1 cellular context compared by ENCODE assay signal in the genomic region with DNA sequence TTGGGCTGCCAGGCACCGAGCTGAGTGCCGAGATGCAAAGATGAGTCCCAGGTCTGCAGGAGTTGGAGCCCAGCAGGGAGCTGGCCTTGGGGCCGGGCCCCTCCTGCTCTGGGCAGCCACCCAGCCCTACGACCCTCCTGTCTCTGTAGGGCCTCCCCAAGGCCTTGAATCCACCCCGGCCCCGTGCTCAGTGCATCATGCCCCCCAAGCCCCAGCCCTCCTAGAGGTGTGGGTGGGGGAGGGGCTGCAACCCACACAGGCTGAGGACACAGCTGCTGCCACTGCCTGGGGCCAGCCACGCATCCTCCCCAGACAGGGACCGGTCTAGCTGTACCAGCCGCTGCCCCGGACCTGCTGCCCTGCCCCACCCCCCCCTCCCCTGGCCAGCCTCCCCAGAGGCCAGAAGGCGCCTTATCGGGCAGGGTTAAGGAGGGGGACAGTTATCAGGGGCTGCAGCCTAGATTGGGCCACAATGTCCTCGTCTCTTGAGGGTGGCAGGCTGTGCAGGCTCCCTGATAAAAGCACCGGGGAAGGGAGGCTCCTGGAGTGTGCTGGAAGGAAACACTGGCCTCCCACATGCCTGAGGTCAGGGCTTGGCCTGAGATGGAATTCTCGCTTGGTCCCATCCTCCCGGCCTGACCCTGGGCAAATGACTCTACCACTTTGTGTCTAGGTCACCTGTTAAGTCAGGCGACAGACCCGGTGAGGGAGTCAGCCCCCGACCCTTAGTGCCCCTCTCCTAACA.
A peak's percentile ranks its signal among the peaks of the same experiment; 100 is the strongest.
TF ChIP-seq lines count a peak whose summit lies in the region.

No MANE protein-coding gene starts in this region.

TF ChIP-seq in K562, 482 proteins besides CTCF, POLR2A, EP300 and RAD21 (continued from another document and continues in another):
- TF ChIP-seq, protein P1, sequence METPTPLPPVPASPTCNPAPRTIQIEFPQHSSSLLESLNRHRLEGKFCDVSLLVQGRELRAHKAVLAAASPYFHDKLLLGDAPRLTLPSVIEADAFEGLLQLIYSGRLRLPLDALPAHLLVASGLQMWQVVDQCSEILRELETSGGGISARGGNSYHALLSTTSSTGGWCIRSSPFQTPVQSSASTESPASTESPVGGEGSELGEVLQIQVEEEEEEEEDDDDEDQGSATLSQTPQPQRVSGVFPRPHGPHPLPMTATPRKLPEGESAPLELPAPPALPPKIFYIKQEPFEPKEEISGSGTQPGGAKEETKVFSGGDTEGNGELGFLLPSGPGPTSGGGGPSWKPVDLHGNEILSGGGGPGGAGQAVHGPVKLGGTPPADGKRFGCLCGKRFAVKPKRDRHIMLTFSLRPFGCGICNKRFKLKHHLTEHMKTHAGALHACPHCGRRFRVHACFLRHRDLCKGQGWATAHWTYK (CRISPR knock-in tag; IDR thresholded peaks at IDR 0.05): no peak; the same call in 1 of the 2 replicates
- TF ChIP-seq MXD1 (CRISPR knock-in tag; IDR thresholded peaks at IDR 0.05; ENCODE audit: borderline replicate concordance, poor library complexity, severe bottlenecking): no peak
- TF ChIP-seq GABPB2 (CRISPR knock-in tag; conservative IDR thresholded peaks at IDR 0.05): no peak
- no peak for TF ChIP-seq CCAR2 (IDR thresholded peaks at IDR 0.05; ENCODE audit: low read depth, low read length)
- no peak for TF ChIP-seq POU5F1 (IDR thresholded peaks at IDR 0.05; ENCODE audit: borderline replicate concordance, low read depth, low read length, partially characterized antibody)
- TF ChIP-seq, protein P2, sequence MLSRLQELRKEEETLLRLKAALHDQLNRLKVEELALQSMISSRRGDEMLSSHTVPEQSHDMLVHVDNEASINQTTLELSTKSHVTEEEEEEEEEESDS (CRISPR knock-in tag; IDR thresholded peaks at IDR 0.05): no peak
- no peak for TF ChIP-seq MAFF (IDR thresholded peaks at IDR 0.05; ENCODE audit: low read length)
- peak; percentile 86; the same call in 1 of the 2 replicates for TF ChIP-seq SMARCE1 (IDR thresholded peaks at IDR 0.05)
- TF ChIP-seq KAT8 (IDR thresholded peaks at IDR 0.05; ENCODE audit: low read depth): no peak
- no peak for TF ChIP-seq FOXP4 (CRISPR knock-in tag; IDR thresholded peaks at IDR 0.05; ENCODE audit: borderline replicate concordance)
- TF ChIP-seq ZNF583 (CRISPR knock-in tag; IDR thresholded peaks at IDR 0.05): no peak; the same call in 1 of the 2 replicates
- peak in 1 of 3 experiments; percentile 11 for TF ChIP-seq YY1 (IDR thresholded peaks at IDR 0.05; ENCODE audit: borderline replicate concordance in 1 of 3, control insufficient read depth in 1 of 3, extremely low read depth in 1 of 3, insufficient read depth in 3 of 3, insufficient read length in 1 of 3, insufficient replicate concordance in 2 of 3, low read depth in 1 of 3, low read length in 2 of 3)
- no peak for TF ChIP-seq SIRT6 (IDR thresholded peaks at IDR 0.05; ENCODE audit: low read depth, low read length)
- 0 out of 2 replicates have a peak, but pooled peaks have one; percentile 75 for TF ChIP-seq ELF4 (CRISPR knock-in tag; IDR thresholded peaks at IDR 0.05)
- no peak for TF ChIP-seq THRAP3 (IDR thresholded peaks at IDR 0.05; ENCODE audit: borderline replicate concordance)
- 0 out of 2 replicates have a peak, but pooled peaks have one; percentile 31 for TF ChIP-seq CHD2 (IDR thresholded peaks at IDR 0.05; ENCODE audit: low read depth, low read length)
- TF ChIP-seq GTF2F1 (IDR thresholded peaks at IDR 0.05; ENCODE audit: low read depth, low read length): no peak
- TF ChIP-seq RFX7 (CRISPR knock-in tag; IDR thresholded peaks at IDR 0.05): no peak
- TF ChIP-seq CREBBP (IDR thresholded peaks at IDR 0.05; ENCODE audit: low read depth, low read length): no peak
- peak; percentile 28; the same call in 1 of the 2 replicates for TF ChIP-seq GABPA (tag; conservative IDR thresholded peaks at IDR 0.05; ENCODE audit: low read depth)
- TF ChIP-seq ELF2 (CRISPR knock-in tag; IDR thresholded peaks at IDR 0.05): no peak
- TF ChIP-seq ZKSCAN3 (CRISPR knock-in tag; IDR thresholded peaks at IDR 0.05): no peak
- TF ChIP-seq, protein P3, sequence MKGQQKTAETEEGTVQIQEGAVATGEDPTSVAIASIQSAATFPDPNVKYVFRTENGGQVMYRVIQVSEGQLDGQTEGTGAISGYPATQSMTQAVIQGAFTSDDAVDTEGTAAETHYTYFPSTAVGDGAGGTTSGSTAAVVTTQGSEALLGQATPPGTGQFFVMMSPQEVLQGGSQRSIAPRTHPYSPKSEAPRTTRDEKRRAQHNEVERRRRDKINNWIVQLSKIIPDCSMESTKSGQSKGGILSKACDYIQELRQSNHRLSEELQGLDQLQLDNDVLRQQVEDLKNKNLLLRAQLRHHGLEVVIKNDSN (CRISPR knock-in tag; IDR thresholded peaks at IDR 0.05): no peak
- no peak for TF ChIP-seq TEAD2 (tag; IDR thresholded peaks at IDR 0.05)
- no peak for TF ChIP-seq ZC3H8 (IDR thresholded peaks at IDR 0.05)
- no peak for TF ChIP-seq GMEB1 (CRISPR knock-in tag; IDR thresholded peaks at IDR 0.05)
- no peak for TF ChIP-seq TAF15 (IDR thresholded peaks at IDR 0.05; ENCODE audit: low read depth, low read length)
- TF ChIP-seq ZNF232 (CRISPR knock-in tag; IDR thresholded peaks at IDR 0.05): no peak
- TF ChIP-seq BDP1 (IDR thresholded peaks at IDR 0.05; ENCODE audit: insufficient read depth, insufficient read length): no peak
- TF ChIP-seq ZNF644 (tag; IDR thresholded peaks at IDR 0.05; ENCODE audit: low read depth): peak; percentile 63; the same call in 1 of the 2 replicates
- no peak for TF ChIP-seq RBM25 (IDR thresholded peaks at IDR 0.05; ENCODE audit: low read depth, low read length, severe bottlenecking)
- TF ChIP-seq ARHGAP35 (IDR thresholded peaks at IDR 0.05; ENCODE audit: partially characterized antibody): no peak
- no peak for TF ChIP-seq MLX (CRISPR knock-in tag; conservative IDR thresholded peaks at IDR 0.05)
- TF ChIP-seq RB1 (IDR thresholded peaks at IDR 0.05; ENCODE audit: low read depth): no peak
- TF ChIP-seq ZFX (CRISPR knock-in tag; IDR thresholded peaks at IDR 0.05): peak; percentile 60
- TF ChIP-seq YBX1 (IDR thresholded peaks at IDR 0.05): no peak
- no peak for TF ChIP-seq ZNF586 (CRISPR knock-in tag; conservative IDR thresholded peaks at IDR 0.05)
- TF ChIP-seq ZMIZ1 (IDR thresholded peaks at IDR 0.05; ENCODE audit: low read depth in 2 of 2, low read length in 2 of 2): peak in 1 of 2 experiments; percentile 91; a peak in 2 of 4 replicates
- TF ChIP-seq MECOM (CRISPR knock-in tag; IDR thresholded peaks at IDR 0.05): no peak; the same call in 1 of the 2 replicates
- TF ChIP-seq MAFK (IDR thresholded peaks at IDR 0.05; ENCODE audit: low read length): no peak
- no peak for TF ChIP-seq FOS (IDR thresholded peaks at IDR 0.05; ENCODE audit: extremely low read depth, insufficient read length)
- TF ChIP-seq MEIS2 (IDR thresholded peaks at IDR 0.05; ENCODE audit: partially characterized antibody): peak; percentile 11
- TF ChIP-seq, protein P4, sequence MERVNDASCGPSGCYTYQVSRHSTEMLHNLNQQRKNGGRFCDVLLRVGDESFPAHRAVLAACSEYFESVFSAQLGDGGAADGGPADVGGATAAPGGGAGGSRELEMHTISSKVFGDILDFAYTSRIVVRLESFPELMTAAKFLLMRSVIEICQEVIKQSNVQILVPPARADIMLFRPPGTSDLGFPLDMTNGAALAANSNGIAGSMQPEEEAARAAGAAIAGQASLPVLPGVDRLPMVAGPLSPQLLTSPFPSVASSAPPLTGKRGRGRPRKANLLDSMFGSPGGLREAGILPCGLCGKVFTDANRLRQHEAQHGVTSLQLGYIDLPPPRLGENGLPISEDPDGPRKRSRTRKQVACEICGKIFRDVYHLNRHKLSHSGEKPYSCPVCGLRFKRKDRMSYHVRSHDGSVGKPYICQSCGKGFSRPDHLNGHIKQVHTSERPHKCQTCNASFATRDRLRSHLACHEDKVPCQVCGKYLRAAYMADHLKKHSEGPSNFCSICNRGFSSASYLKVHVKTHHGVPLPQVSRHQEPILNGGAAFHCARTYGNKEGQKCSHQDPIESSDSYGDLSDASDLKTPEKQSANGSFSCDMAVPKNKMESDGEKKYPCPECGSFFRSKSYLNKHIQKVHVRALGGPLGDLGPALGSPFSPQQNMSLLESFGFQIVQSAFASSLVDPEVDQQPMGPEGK (CRISPR knock-in tag; IDR thresholded peaks at IDR 0.05; ENCODE audit: borderline replicate concordance): no peak
- TF ChIP-seq RNF219 (CRISPR knock-in tag; IDR thresholded peaks at IDR 0.05): no peak
- no peak for TF ChIP-seq THRA (IDR thresholded peaks at IDR 0.05)
- peak; percentile 96 for TF ChIP-seq TCF3 (CRISPR knock-in tag; IDR thresholded peaks at IDR 0.05)
- no peak for TF ChIP-seq U2AF1 (optimal IDR thresholded peaks at IDR 0.05; ENCODE audit: low read depth, low read length)
